5 cellular contexts compared by ENCODE assay signal in the genomic region with DNA sequence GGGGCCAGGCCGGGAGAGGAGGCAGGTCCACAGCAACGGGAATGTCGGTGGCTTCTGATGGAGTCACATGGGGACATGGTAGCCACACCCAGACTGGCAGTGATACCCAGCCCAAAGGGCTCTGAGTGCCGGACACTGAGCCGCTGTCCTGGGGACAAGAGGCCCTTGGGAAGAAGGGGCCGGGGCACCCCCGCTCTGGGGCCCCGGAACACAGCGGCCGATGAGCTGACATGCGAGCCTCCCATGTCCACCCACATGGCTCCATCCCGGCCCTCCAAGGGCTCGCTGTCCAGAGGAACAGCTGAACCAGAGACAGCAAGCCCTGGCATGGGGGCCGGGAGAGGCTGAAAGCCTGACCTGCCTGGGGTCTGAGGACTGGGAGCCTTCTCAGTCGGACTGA. TPM values are rescaled to one million over a fixed set of nuclear protein-coding genes. Genes with fewer than 3 reads are reported as not detected.
"Had no signal": no experiment of that assay in that cellular context is flagged by ENCODE, and none has a peak within 500 bp of the region (broad histone marks: within the 10 kb centered on the region; RNA-seq: fewer than 3 reads in every experiment).

No MANE protein-coding gene starts in this region.

RNA-seq across cellular contexts. Expression of gene BMP8A, which starts 7.4 kb away (rescaled TPM):
- total RNA-seq: GM23248, H4, HepG2, HFFc6, HT1080 had no signal
- polyA plus RNA-seq: GM23248 had no signal
